13 cellular contexts compared by ENCODE assay signal in genomic region chr1:90834354-90835171, GRCh38.
DNase-seq lines count a peak whose midpoint lies in the region; ATAC-seq, FAIRE-seq and TF ChIP-seq lines count a peak whose summit lies in the region.
"Had no signal": no experiment of that assay in that cellular context is flagged by ENCODE, and none has a peak within 500 bp of the region (broad histone marks: within the 10 kb centered on the region; RNA-seq: fewer than 3 reads in every experiment).

No MANE protein-coding gene starts in this region.

- WGBS in H1 (ENCODE audit: extremely low coverage in 1 of 2, insufficient coverage in 1 of 2, insufficient read length in 1 of 2, insufficient replicate concordance in 2 of 2, low coverage in 1 of 2, low lambda C conversion rate in 2 of 2, missing lambda C conversion rate in 1 of 2), 2 experiments = 12% methylated on average over 30 of the region's 30 CpGs; no CpG with 5 or more reads in 1 of the 2 experiments
- 24 to 33% methylated on average over 30 of the region's 30 CpGs for WGBS in testis, 2 donors

- no peak overlapping the region for H3K4ac ChIP-seq in H1 (replicated peaks; ENCODE audit: insufficient read length, low read depth, low read length)

- TF ChIP-seq RAD21 in H1 (IDR thresholded peaks at IDR 0.05 in 1 of 2, conservative IDR thresholded peaks at IDR 0.05 in 1 of 2; ENCODE audit: low read depth in 2 of 2, low read length in 2 of 2) = no peak

- peaks cover 71% of the 10 kb centered on the region for H3K27me3 Mint-ChIP-seq in activated naive CD4-positive, alpha-beta T cell treated with anti-CD3 and anti-CD28 coated beads, Interleukin-2, amount 50 U/mL, for 24 hours
- peaks cover 99% of the 10 kb centered on the region for H3K27me3 Mint-ChIP-seq in stimulated activated naive CD8-positive, alpha-beta T cell treated with anti-CD3 and anti-CD28 coated beads, Interleukin-15, amount 100 ng/mL, for 72 hours

- H3K36me3 Mint-ChIP-seq in activated naive CD4-positive, alpha-beta T cell treated with anti-CD3 and anti-CD28 coated beads, Interleukin-2, amount 50 U/mL, for 24 hours = no peaks in the 10 kb centered on the region

- H3K79me1 ChIP-seq in H1 (ENCODE audit: low read depth, low read length) = no peaks in the 10 kb centered on the region

- H3K4me3 Mint-ChIP-seq in activated naive CD4-positive, alpha-beta T cell treated with anti-CD3 and anti-CD28 coated beads, Interleukin-2, amount 50 U/mL, for 24 hours = peak overlapping the region; percentile 45
- H3K4me3 Mint-ChIP-seq in stimulated activated naive CD8-positive, alpha-beta T cell treated with anti-CD3 and anti-CD28 coated beads, Interleukin-15, amount 100 ng/mL, for 72 hours = peak overlapping the region; percentile 58 to 64

- H3K4me3 ChIP-seq in H1 (ENCODE audit: extremely low read depth in 1 of 4, insufficient read depth in 2 of 4, low read depth in 3 of 4, low read length in 4 of 4) (peak overlapping the region; percentile 14 to 60 (median 40); a peak in 6 of 8 replicates), testis (peak overlapping the region in 1 of 2 donors; percentile 45)

- POLR2A ChIA-PET in H1 (lab: Charles Lee; ENCODE audit: partially characterized antibody) = interaction anchor here (0.6 to 1.2 kb wide), 4 partner anchors 14 to 187 kb away, joined by 3 to 4 read pairs (median 4); partner anchors contain the start of gene ZNF644

- peaks cover 0 to 13% of the 10 kb centered on the region in 2 experiments for H4K20me1 ChIP-seq in H1 (replicated peaks in 1 of 2; ENCODE audit: control insufficient read depth in 1 of 2, insufficient read depth in 2 of 2, low read length in 2 of 2)

- H3K14ac ChIP-seq in H1 (ENCODE audit: insufficient read length) = no peak overlapping the region

- no peaks in the 10 kb centered on the region for H3K79me2 ChIP-seq in H1 (ENCODE audit: control insufficient read depth in 1 of 2, insufficient read depth in 2 of 2, low read length in 2 of 2)

- no peak for ATAC-seq in stimulated activated naive CD8-positive, alpha-beta T cell treated with anti-CD3 and anti-CD28 coated beads, Interleukin-15, amount 100 ng/mL, for 72 hours
- no peak for ATAC-seq in GM21825 (IDR thresholded peaks at IDR 0.05; ENCODE audit: unreplicated experiment)

- H3K23me2 ChIP-seq in H1 (ENCODE audit: low read depth, low read length) = peaks cover 7% of the 10 kb centered on the region; the same call in 1 of the 2 replicates

- H3K23ac ChIP-seq in H1 (ENCODE audit: insufficient read length) = no peak overlapping the region

- H3K4me1 ChIP-seq in H1 (replicated peaks in 1 of 4; ENCODE audit: control insufficient read depth in 3 of 4, insufficient read depth in 4 of 4, low read length in 3 of 4) = peaks cover 12 to 32% (median 22%) of the 10 kb centered on the region in 4 experiments; a peak in 6 of 7 replicates
- peaks cover 6% of the 10 kb centered on the region for H3K4me1 ChIP-seq in testis
- H3K4me1 ChIP-seq: BE2C had no signal

- TF ChIP-seq CTCF in H1 (IDR thresholded peaks at IDR 0.05; ENCODE audit: control extremely low read depth in 1 of 3, insufficient read depth in 1 of 3, low read depth in 1 of 3, low read length in 3 of 3) = no peak
- no peak for TF ChIP-seq CTCF in testis (IDR thresholded peaks at IDR 0.05)

- no peak overlapping the region for H2BK120ac ChIP-seq in H1 (replicated peaks; ENCODE audit: low read depth, low read length)

- no peak overlapping the region for H2BK15ac ChIP-seq in H1 (ENCODE audit: low read length)

- H3K4me2 ChIP-seq in H1 (ENCODE audit: insufficient read depth in 1 of 2, low read depth in 2 of 2, low read length in 2 of 2) = peak overlapping the region; percentile 61 to 83

- H4K5ac ChIP-seq in H1 (ENCODE audit: insufficient read length, low read depth, low read length) = no peak overlapping the region

- no peak overlapping the region for H3K27ac Mint-ChIP-seq in activated naive CD4-positive, alpha-beta T cell treated with anti-CD3 and anti-CD28 coated beads, Interleukin-2, amount 50 U/mL, for 24 hours
- peak overlapping the region in 1 of 2 donors; percentile 27 for H3K27ac Mint-ChIP-seq in stimulated activated naive CD8-positive, alpha-beta T cell treated with anti-CD3 and anti-CD28 coated beads, Interleukin-15, amount 100 ng/mL, for 72 hours

- H2BK5ac ChIP-seq in H1 (ENCODE audit: low read depth, low read length) = no peak overlapping the region

- H2AK5ac ChIP-seq in H1 (ENCODE audit: low read depth, low read length) = no peak overlapping the region

- no peak overlapping the region for H2AFZ ChIP-seq in H1 (ENCODE audit: low read length)

- H4K8ac ChIP-seq in H1 (ENCODE audit: extremely low read depth, insufficient read depth, low read length) = no peak overlapping the region

- peaks cover 7% of the 10 kb centered on the region for H3K9me3 Mint-ChIP-seq in activated naive CD4-positive, alpha-beta T cell treated with anti-CD3 and anti-CD28 coated beads, Interleukin-2, amount 50 U/mL, for 24 hours
- peaks cover 0 to 4% of the 10 kb centered on the region in 2 donors for H3K9me3 Mint-ChIP-seq in stimulated activated naive CD8-positive, alpha-beta T cell treated with anti-CD3 and anti-CD28 coated beads, Interleukin-15, amount 100 ng/mL, for 72 hours

- no peak overlapping the region for H2BK20ac ChIP-seq in H1 (ENCODE audit: low read length)

- H3K4me1 Mint-ChIP-seq in activated naive CD4-positive, alpha-beta T cell treated with anti-CD3 and anti-CD28 coated beads, Interleukin-2, amount 50 U/mL, for 24 hours = peaks cover 24% of the 10 kb centered on the region
- peaks cover 32% of the 10 kb centered on the region for H3K4me1 Mint-ChIP-seq in stimulated activated naive CD8-positive, alpha-beta T cell treated with anti-CD3 and anti-CD28 coated beads, Interleukin-15, amount 100 ng/mL, for 72 hours

- H3K27me3 ChIP-seq in H1 (replicated peaks in 1 of 4; ENCODE audit: control insufficient read depth in 3 of 4, extremely low read depth in 1 of 4, insufficient read depth in 3 of 4, low read length in 3 of 4) (peaks cover 50 to 85% (median 73%) of the 10 kb centered on the region in 4 experiments), testis (no peaks in the 10 kb centered on the region)

- peak overlapping the region; percentile 22; the same call in 1 of the 2 replicates for H2BK12ac ChIP-seq in H1 (ENCODE audit: low read depth, low read length)

- H3K27ac ChIP-seq in H1 (ENCODE audit: low read depth, low read length) = no peak overlapping the region
- no peak overlapping the region for H3K27ac ChIP-seq in testis
- H3K27ac ChIP-seq: Peyer's patch had no signal

- TF ChIP-seq POLR2A in H1 (IDR thresholded peaks at IDR 0.05; ENCODE audit: control extremely low read depth in 1 of 2, low read depth in 2 of 2, low read length in 2 of 2) (no peak), testis (IDR thresholded peaks at IDR 0.05) (no peak)

- intact Hi-C loops in testis (cut with DNase I; ENCODE audit: low total_unique reads) = no loop called here

- DNase-seq in activated naive CD4-positive, alpha-beta T cell treated with anti-CD3 and anti-CD28 coated beads, Interleukin-2, amount 50 U/mL, for 16 hours = no peak
- peak; percentile 51 for DNase-seq in NCI-H1694 (lab: John Stamatoyannopoulos, UW)
- no peak for DNase-seq in H1 (ENCODE audit: low read depth in 1 of 2, low spot score in 2 of 2)
- DNase-seq in stimulated activated naive CD8-positive, alpha-beta T cell treated with anti-CD3 and anti-CD28 coated beads, Interleukin-15, amount 100 ng/mL, for 72 hours = no peak
- DNase-seq in testis = no peak
- DNase-seq in stimulated activated CD4-positive, alpha-beta T cell treated with anti-CD3 and anti-CD28 coated beads, Interleukin-2, amount 100 ng/mL, for 24 hours = no peak
- DNase-seq: activated CD8-positive, alpha-beta memory T cell treated with anti-CD3 and anti-CD28 coated beads, Interleukin-2, amount 50 U/mL, for 4 hours; BE2C; GF-D8; NCI-H2029 treated with DMSO at 0.1 percent for 48 hours; Peyer's patch had no signal

- no peak for TF ChIP-seq EP300 in H1 (IDR thresholded peaks at IDR 0.05; ENCODE audit: borderline replicate concordance in 1 of 2, low read depth in 2 of 2, low read length in 2 of 2)

- no peaks in the 10 kb centered on the region for H3K9me3 ChIP-seq in H1 (ENCODE audit: insufficient read depth in 2 of 2, low read depth in 1 of 2, low read length in 1 of 2)
- H3K9me3 ChIP-seq in testis = no peaks in the 10 kb centered on the region
- H3K9me3 ChIP-seq: BE2C, Peyer's patch had no signal

- H3K18ac ChIP-seq in H1 (ENCODE audit: extremely low read depth, low read length) = no peak overlapping the region

- CTCF ChIA-PET in H1 (lab: Charles Lee; ENCODE audit: partially characterized antibody) = interaction anchor here (0.7 to 4.2 kb wide), 13 partner anchors 8 to 331 kb away, joined by 3 to 33 read pairs (median 4); no protein-coding TSS in a partner anchor

- no peak for FAIRE-seq in H1 (lab: Jason Lieb, UNC)

- no peak overlapping the region for H3K56ac ChIP-seq in H1 (replicated peaks; ENCODE audit: insufficient read length, low read depth, low read length)

- H4K91ac ChIP-seq in H1 (replicated peaks; ENCODE audit: insufficient read length, low read length) = no peak overlapping the region

- H3K36me3 ChIP-seq in H1 (ENCODE audit: control insufficient read depth in 2 of 4, insufficient read depth in 4 of 4, low read length in 3 of 4) (peaks cover 0 to 3% (median 0%) of the 10 kb centered on the region in 4 experiments; a peak in 1 of 8 replicates), testis (ENCODE audit: low read depth, missing control alignments) (no peaks in the 10 kb centered on the region)
- H3K36me3 ChIP-seq: BE2C, Peyer's patch had no signal

- no peak overlapping the region for H3K9ac ChIP-seq in H1 (replicated peaks in 1 of 4; ENCODE audit: extremely low read depth in 1 of 4, low read depth in 3 of 4, low read length in 3 of 4)

TF ChIP-seq in H1, 55 proteins besides CTCF, POLR2A, EP300 and RAD21:
- TF ChIP-seq CBX8 (IDR thresholded peaks at IDR 0.05; ENCODE audit: borderline replicate concordance, low read depth, low read length) = 0 out of 2 replicates have a peak, but pooled peaks have one; percentile 30
- TF ChIP-seq SRF (IDR thresholded peaks at IDR 0.05; ENCODE audit: low read depth, low read length) = no peak
- peak; percentile 90 for TF ChIP-seq RNF2 (IDR thresholded peaks at IDR 0.05; ENCODE audit: borderline replicate concordance, low read depth, low read length, missing control alignments, poor library complexity, severe bottlenecking)
- TF ChIP-seq SIN3A (conservative IDR thresholded peaks at IDR 0.05 in 1 of 2, IDR thresholded peaks at IDR 0.05 in 1 of 2; ENCODE audit: low read depth in 1 of 2, low read length in 2 of 2) = no peak
- peak; percentile 78 for TF ChIP-seq SUZ12 (IDR thresholded peaks at IDR 0.05; ENCODE audit: low read length)
- TF ChIP-seq TCF12 (IDR thresholded peaks at IDR 0.05; ENCODE audit: low read depth, low read length) = no peak
- no peak for TF ChIP-seq TAF7 (optimal IDR thresholded peaks at IDR 0.05; ENCODE audit: borderline replicate concordance, low read depth, low read length)
